ENCODE assay signal across 12 cellular contexts in genomic region chr11:66281776-66282467, GRCh38. TPM values are rescaled to one million over a fixed set of nuclear protein-coding genes. Genes with fewer than 3 reads are reported as not detected.
DNase-seq lines count a peak whose midpoint lies in the region; TF ChIP-seq lines count a peak whose summit lies in the region.
"Had no signal": no experiment of that assay in that cellular context is flagged by ENCODE, and none has a peak within 500 bp of the region (broad histone marks: within the 10 kb centered on the region; RNA-seq: fewer than 3 reads in every experiment).

No MANE protein-coding gene starts in this region.

- WGBS in suprapubic skin, result 64% methylated on average over 14 of the region's 20 CpGs

- peaks cover 26% of the 10 kb centered on the region for H3K4me1 ChIP-seq in suprapubic skin

- H3K27ac ChIP-seq in cingulate gyrus (ENCODE audit: low read depth, low read length), result peak overlapping the region; percentile 63
- no peak overlapping the region for H3K27ac ChIP-seq in suprapubic skin
- H3K27ac ChIP-seq: gastrocnemius medialis, tibial artery had no signal

- H3K9me3 ChIP-seq in suprapubic skin, result no peaks in the 10 kb centered on the region
- H3K9me3 ChIP-seq: Caco-2, gastrocnemius medialis, tibial artery had no signal

- peaks cover 15% of the 10 kb centered on the region for H3K4me1 Mint-ChIP-seq in Calu3 (ENCODE audit: low read depth, unreplicated experiment)
- peaks cover 14 to 26% (median 14%) of the 10 kb centered on the region in 3 donors for H3K4me1 Mint-ChIP-seq in IgD-negative memory B cell
- H3K4me1 Mint-ChIP-seq in osteocyte (ENCODE audit: unreplicated experiment), result peaks cover 40% of the 10 kb centered on the region

- H3K36me3 Mint-ChIP-seq in Calu3 (ENCODE audit: insufficient read depth, unreplicated experiment), result peaks cover 49% of the 10 kb centered on the region
- H3K36me3 Mint-ChIP-seq in IgD-negative memory B cell, result peaks cover 1% of the 10 kb centered on the region
- H3K36me3 Mint-ChIP-seq in osteocyte (ENCODE audit: unreplicated experiment), result no peaks in the 10 kb centered on the region

- H3K36me3 ChIP-seq in suprapubic skin, result peaks cover 11% of the 10 kb centered on the region

- no peak overlapping the region for H3K4me3 ChIP-seq in suprapubic skin
- H3K4me3 ChIP-seq: gastrocnemius medialis, tibial artery had no signal

- no peak for DNase-seq in Calu3
- DNase-seq in osteocyte (ENCODE audit: extremely low spot score, unreplicated experiment), result no peak
- no peak for DNase-seq in stimulated activated CD4-positive, alpha-beta T cell treated with anti-CD3 and anti-CD28 coated beads, Interleukin-4, amount 100 ng/mL, for 4 hours
- no peak for DNase-seq in suprapubic skin (ENCODE audit: low spot score in 2 of 2)
- DNase-seq in NCI-H146 treated with DMSO at 0.1 percent for 48 hours (lab: John Stamatoyannopoulos, UW; ENCODE audit: unreplicated experiment), result no peak

- H3K4me3 Mint-ChIP-seq in Calu3 (ENCODE audit: low read depth, unreplicated experiment) (no peak overlapping the region), IgD-negative memory B cell (peak overlapping the region; percentile 58 to 93 (median 77)), osteocyte (ENCODE audit: unreplicated experiment) (no peak overlapping the region)
- H3K4me3 Mint-ChIP-seq: dendritic cell treated with granulocyte-macrophage colony-stimulating factor and Interleukin-4, amounts not matched to agents 40 ng/mL and 50 ng/mL, for 4 days had no signal

- H3K27me3 Mint-ChIP-seq in Calu3 (ENCODE audit: unreplicated experiment) (peaks cover 29% of the 10 kb centered on the region), IgD-negative memory B cell (peaks cover 4% of the 10 kb centered on the region), osteocyte (ENCODE audit: unreplicated experiment) (no peaks in the 10 kb centered on the region)

- CTCF ChIA-PET in Calu3 (lab: Charles Lee), result interaction anchor here (0.8 to 1.1 kb wide), 3 partner anchors 14 to 66 kb away, joined by 3 to 6 read pairs (median 3); no protein-coding TSS in a partner anchor

- no peaks in the 10 kb centered on the region for H3K9me3 Mint-ChIP-seq in Calu3 (ENCODE audit: low read depth, unreplicated experiment)
- no peaks in the 10 kb centered on the region for H3K9me3 Mint-ChIP-seq in IgD-negative memory B cell
- H3K9me3 Mint-ChIP-seq in osteocyte (ENCODE audit: unreplicated experiment), result no peaks in the 10 kb centered on the region
- H3K9me3 Mint-ChIP-seq: dendritic cell treated with granulocyte-macrophage colony-stimulating factor and Interleukin-4, amounts not matched to agents 40 ng/mL and 50 ng/mL, for 4 days had no signal

- H3K27ac Mint-ChIP-seq in Calu3 (ENCODE audit: unreplicated experiment), result peak overlapping the region; percentile 60
- H3K27ac Mint-ChIP-seq in IgD-negative memory B cell, result peak overlapping the region; percentile 98 to 99 (median 99)
- peak overlapping the region; percentile 60 for H3K27ac Mint-ChIP-seq in osteocyte (ENCODE audit: unreplicated experiment)
- H3K27ac Mint-ChIP-seq: dendritic cell treated with granulocyte-macrophage colony-stimulating factor and Interleukin-4, amounts not matched to agents 40 ng/mL and 50 ng/mL, for 4 days had no signal

- intact Hi-C loops in Calu3 (cut with micrococcal nuclease; ENCODE audit: unreplicated experiment), result no loop called here

- H3K27me3 ChIP-seq in suprapubic skin, result no peaks in the 10 kb centered on the region
- H3K27me3 ChIP-seq: gastrocnemius medialis, tibial artery had no signal

- BruUV-seq in Calu3 (replicated peaks; lab: Mats Ljungman, UMichigan), result no TSS peak

- TF ChIP-seq POLR2A in suprapubic skin (IDR thresholded peaks at IDR 0.05), result no peak

- no peak for TF ChIP-seq EP300 in suprapubic skin (IDR thresholded peaks at IDR 0.05)

- no peak for TF ChIP-seq CTCF in Calu3 (IDR thresholded peaks at IDR 0.05; ENCODE audit: unreplicated experiment)
- no peak for TF ChIP-seq CTCF in osteocyte (IDR thresholded peaks at IDR 0.05)
- TF ChIP-seq CTCF in suprapubic skin (IDR thresholded peaks at IDR 0.05), result no peak

RNA-seq across cellular contexts. Expression of gene CNIH2, which starts 3.9 kb away (rescaled TPM):
- total RNA-seq in Calu3 (2022), result 2.9 and 3.5 TPM in 2 replicates
- not detected for polyA plus RNA-seq in IgD-negative memory B cell
- total RNA-seq in osteocyte, result 3.8 and 5.0 TPM in 2 replicates
- 1 to 10 TPM in 3 of 4 donors, not detected in 1; 1.1 to 2.5 (median 1.9) TPM for total RNA-seq in suprapubic skin
- total RNA-seq: gastrocnemius medialis had no signal

RNA-seq across cellular contexts. Expression of gene YIF1A, which starts 7.0 kb away (rescaled TPM):
- 98.8 and 106 TPM in 2 replicates for total RNA-seq in Calu3 (2022)
- 72.5 TPM for polyA plus RNA-seq in IgD-negative memory B cell
- total RNA-seq in osteocyte, result 140 and 146 TPM in 2 replicates
- total RNA-seq in suprapubic skin, result 10 to 100 TPM; 21.6 to 61.3 (median 56.1) TPM

RNA-seq across cellular contexts. Expression of gene TMEM151A, which starts 9.8 kb away (rescaled TPM):
- 1.4 and 3.0 TPM in 2 replicates for total RNA-seq in Calu3 (2022)
- polyA plus RNA-seq in IgD-negative memory B cell, result not detected
- total RNA-seq in osteocyte, result 0.46 and 0.55 TPM in 2 replicates
- total RNA-seq in suprapubic skin, result not detected
- total RNA-seq: gastrocnemius medialis had no signal
- polyA plus RNA-seq: keratinocyte had no signal

RNA-seq across cellular contexts. Expression of gene RAB1B, which starts 13.5 kb away (rescaled TPM):
- 144 and 146 TPM in 2 replicates for total RNA-seq in Calu3 (2022)
- polyA plus RNA-seq in IgD-negative memory B cell, result 14.8 TPM
- 149 and 150 TPM in 2 replicates for total RNA-seq in osteocyte
- total RNA-seq in suprapubic skin, result 100 to 1,000 TPM in 3 of 4 donors, 10 to 100 TPM in 1; 79.0 to 124 (median 115) TPM

RNA-seq across cellular contexts. Expression of gene KLC2, which starts 24.4 kb away (rescaled TPM):
- total RNA-seq in Calu3 (2022) (41.7 and 46.7 TPM in 2 replicates), osteocyte (35.5 and 43.8 TPM in 2 replicates), suprapubic skin (10 to 100 TPM; 18.1 to 22.8 (median 20.4) TPM)
- 13.6 TPM for polyA plus RNA-seq in IgD-negative memory B cell

Comparison
In these comparisons a context has a peak if more than half of its experiments do, and no peak if none do; other contexts are left out.
1. H3K4me3 Mint-ChIP-seq: peak in IgD-negative memory B cell (4 of 4); none in Calu3 (single experiment) and osteocyte (single experiment).
2. Peak in every context shown above with its lines, with median percentiles within 50 percentile points of each other: H3K27ac Mint-ChIP-seq.